ENCODE assay signal across 1 cellular context in the genomic region with DNA sequence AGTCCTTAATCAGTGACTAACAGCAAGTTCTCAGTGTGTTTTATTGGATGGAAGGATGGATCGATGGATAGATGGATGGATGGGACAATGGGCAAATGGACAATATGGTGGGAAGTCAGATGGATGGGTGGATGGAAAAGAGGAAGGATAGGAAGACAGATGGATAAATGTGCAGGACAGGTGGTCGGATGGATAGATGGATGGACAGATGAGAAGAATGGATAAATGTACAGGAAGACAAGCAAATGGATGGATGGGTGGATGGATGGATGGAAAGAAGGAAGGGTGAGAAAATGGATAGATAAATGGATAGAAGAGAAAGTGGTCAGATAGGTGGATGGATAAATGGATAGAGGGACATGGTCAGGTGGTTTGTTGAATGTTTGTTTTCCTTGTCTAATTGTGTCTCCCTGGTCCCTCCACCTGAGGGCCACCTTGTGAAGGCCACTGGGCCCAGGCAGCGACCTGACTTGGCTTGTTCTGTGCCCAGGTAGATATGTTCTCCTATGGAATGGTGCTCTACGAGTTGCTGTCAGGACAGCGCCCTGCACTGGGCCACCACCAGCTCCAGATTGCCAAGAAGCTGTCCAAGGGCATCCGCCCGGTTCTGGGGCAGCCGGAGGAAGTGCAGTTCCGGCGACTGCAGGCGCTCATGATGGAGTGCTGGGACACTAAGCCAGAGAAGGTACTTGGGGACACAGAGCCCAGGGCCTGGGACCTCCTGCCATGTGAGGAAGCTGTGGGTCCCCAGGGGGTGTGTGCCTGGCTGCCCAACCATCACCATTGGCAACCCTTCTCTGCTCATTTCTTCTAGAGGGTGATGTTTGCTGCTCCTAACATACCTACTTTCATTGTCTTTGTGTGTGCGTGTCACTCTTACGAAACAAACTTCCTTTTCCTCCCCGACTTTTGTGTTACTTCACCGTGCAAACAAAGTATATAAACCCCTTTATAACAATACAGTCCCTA.
TF ChIP-seq lines count a peak whose summit lies in the region.

No MANE protein-coding gene starts in this region.

TF ChIP-seq in HepG2, 621 proteins besides CTCF, POLR2A, EP300 and RAD21 (continued from another document):
- TF ChIP-seq CREB1 (IDR thresholded peaks at IDR 0.05) (no peak), CREB1 (CRISPR knock-in tag; IDR thresholded peaks at IDR 0.05) (no peak), CEBPG (CRISPR knock-in tag; IDR thresholded peaks at IDR 0.05) (peak; percentile 53; the same call in 1 of the 2 replicates), SOX13 (IDR thresholded peaks at IDR 0.05) (peak; percentile 62), SOX13 (CRISPR knock-in tag; conservative IDR thresholded peaks at IDR 0.05 in 1 of 2, IDR thresholded peaks at IDR 0.05 in 1 of 2) (peak in 1 of 2 experiments; percentile 93; a peak in 2 of 4 replicates), MED1 (CRISPR knock-in tag; IDR thresholded peaks at IDR 0.05) (0 out of 2 replicates have a peak, but pooled peaks have one; percentile 27), SP1 (IDR thresholded peaks at IDR 0.05) (no peak), SP1 (CRISPR knock-in tag; IDR thresholded peaks at IDR 0.05) (0 out of 2 replicates have a peak, but pooled peaks have one; percentile 10)
- TF ChIP-seq, protein P1, sequence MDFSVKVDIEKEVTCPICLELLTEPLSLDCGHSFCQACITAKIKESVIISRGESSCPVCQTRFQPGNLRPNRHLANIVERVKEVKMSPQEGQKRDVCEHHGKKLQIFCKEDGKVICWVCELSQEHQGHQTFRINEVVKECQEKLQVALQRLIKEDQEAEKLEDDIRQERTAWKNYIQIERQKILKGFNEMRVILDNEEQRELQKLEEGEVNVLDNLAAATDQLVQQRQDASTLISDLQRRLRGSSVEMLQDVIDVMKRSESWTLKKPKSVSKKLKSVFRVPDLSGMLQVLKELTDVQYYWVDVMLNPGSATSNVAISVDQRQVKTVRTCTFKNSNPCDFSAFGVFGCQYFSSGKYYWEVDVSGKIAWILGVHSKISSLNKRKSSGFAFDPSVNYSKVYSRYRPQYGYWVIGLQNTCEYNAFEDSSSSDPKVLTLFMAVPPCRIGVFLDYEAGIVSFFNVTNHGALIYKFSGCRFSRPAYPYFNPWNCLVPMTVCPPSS (IDR thresholded peaks at IDR 0.05) = no peak
- TF ChIP-seq, protein P2, sequence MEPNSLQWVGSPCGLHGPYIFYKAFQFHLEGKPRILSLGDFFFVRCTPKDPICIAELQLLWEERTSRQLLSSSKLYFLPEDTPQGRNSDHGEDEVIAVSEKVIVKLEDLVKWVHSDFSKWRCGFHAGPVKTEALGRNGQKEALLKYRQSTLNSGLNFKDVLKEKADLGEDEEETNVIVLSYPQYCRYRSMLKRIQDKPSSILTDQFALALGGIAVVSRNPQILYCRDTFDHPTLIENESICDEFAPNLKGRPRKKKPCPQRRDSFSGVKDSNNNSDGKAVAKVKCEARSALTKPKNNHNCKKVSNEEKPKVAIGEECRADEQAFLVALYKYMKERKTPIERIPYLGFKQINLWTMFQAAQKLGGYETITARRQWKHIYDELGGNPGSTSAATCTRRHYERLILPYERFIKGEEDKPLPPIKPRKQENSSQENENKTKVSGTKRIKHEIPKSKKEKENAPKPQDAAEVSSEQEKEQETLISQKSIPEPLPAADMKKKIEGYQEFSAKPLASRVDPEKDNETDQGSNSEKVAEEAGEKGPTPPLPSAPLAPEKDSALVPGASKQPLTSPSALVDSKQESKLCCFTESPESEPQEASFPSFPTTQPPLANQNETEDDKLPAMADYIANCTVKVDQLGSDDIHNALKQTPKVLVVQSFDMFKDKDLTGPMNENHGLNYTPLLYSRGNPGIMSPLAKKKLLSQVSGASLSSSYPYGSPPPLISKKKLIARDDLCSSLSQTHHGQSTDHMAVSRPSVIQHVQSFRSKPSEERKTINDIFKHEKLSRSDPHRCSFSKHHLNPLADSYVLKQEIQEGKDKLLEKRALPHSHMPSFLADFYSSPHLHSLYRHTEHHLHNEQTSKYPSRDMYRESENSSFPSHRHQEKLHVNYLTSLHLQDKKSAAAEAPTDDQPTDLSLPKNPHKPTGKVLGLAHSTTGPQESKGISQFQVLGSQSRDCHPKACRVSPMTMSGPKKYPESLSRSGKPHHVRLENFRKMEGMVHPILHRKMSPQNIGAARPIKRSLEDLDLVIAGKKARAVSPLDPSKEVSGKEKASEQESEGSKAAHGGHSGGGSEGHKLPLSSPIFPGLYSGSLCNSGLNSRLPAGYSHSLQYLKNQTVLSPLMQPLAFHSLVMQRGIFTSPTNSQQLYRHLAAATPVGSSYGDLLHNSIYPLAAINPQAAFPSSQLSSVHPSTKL (CRISPR knock-in tag; IDR thresholded peaks at IDR 0.05) = peak; percentile 48; the same call in 1 of the 2 replicates
- TF ChIP-seq, protein P3, sequence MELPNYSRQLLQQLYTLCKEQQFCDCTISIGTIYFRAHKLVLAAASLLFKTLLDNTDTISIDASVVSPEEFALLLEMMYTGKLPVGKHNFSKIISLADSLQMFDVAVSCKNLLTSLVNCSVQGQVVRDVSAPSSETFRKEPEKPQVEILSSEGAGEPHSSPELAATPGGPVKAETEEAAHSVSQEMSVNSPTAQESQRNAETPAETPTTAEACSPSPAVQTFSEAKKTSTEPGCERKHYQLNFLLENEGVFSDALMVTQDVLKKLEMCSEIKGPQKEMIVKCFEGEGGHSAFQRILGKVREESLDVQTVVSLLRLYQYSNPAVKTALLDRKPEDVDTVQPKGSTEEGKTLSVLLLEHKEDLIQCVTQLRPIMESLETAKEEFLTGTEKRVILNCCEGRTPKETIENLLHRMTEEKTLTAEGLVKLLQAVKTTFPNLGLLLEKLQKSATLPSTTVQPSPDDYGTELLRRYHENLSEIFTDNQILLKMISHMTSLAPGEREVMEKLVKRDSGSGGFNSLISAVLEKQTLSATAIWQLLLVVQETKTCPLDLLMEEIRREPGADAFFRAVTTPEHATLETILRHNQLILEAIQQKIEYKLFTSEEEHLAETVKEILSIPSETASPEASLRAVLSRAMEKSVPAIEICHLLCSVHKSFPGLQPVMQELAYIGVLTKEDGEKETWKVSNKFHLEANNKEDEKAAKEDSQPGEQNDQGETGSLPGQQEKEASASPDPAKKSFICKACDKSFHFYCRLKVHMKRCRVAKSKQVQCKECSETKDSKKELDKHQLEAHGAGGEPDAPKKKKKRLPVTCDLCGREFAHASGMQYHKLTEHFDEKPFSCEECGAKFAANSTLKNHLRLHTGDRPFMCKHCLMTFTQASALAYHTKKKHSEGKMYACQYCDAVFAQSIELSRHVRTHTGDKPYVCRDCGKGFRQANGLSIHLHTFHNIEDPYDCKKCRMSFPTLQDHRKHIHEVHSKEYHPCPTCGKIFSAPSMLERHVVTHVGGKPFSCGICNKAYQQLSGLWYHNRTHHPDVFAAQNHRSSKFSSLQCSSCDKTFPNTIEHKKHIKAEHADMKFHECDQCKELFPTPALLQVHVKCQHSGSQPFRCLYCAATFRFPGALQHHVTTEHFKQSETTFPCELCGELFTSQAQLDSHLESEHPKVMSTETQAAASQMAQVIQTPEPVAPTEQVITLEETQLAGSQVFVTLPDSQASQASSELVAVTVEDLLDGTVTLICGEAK (IDR thresholded peaks at IDR 0.05) = no peak
- TF ChIP-seq, protein P3 (CRISPR knock-in tag; IDR thresholded peaks at IDR 0.05) = no peak
